ENCODE assay signal across 20 cellular contexts in the genomic region with DNA sequence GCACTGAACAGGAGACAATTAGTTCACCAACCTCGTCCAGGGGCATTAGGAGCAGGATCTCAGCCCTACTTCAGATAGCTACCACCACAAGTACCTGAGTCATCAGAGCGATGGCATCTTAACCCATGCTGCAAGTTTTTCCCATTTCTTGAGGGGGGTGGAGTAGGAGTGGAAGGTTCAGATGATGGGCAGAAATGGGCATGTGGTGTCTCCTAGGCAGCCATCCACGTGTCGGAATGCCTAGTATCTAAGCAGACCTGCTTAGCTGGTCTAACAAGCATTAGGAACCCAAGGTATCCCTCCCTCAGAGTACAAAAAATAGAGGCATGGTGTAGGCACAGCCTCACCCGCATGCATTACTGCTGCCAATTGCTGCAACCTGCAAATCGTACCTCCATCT.
"Had no signal": no experiment of that assay in that cellular context is flagged by ENCODE, and none has a peak within 500 bp of the region (broad histone marks: within the 10 kb centered on the region; RNA-seq: fewer than 3 reads in every experiment).

No MANE protein-coding gene starts in this region.

- H3K4me2 ChIP-seq: neural progenitor cell had no signal

- H2AFZ ChIP-seq: neural progenitor cell, parathyroid adenoma had no signal

- H3K27me3 ChIP-seq: gastrocnemius medialis, neural progenitor cell, right lobe of liver, upper lobe of right lung, uterus had no signal

- H3K9ac ChIP-seq: neural progenitor cell, parathyroid adenoma had no signal

- DNase-seq: effector memory CD4-positive, alpha-beta T cell; erythroblast; gastrocnemius medialis; head of caudate nucleus; mesendoderm; midbrain; naive thymus-derived CD4-positive, alpha-beta T cell; right lobe of liver; small intestine; stimulated activated CD4-positive, alpha-beta T cell treated with anti-CD3 and anti-CD28 coated beads, Interleukin-15, amount 100 ng/mL, for 24 hours; stimulated activated CD4-positive, alpha-beta T cell treated with anti-CD3 and anti-CD28 coated beads, Interleukin-2, amount 100 ng/mL, for 48 hours; stimulated activated naive B cell treated with anti-CD40 and anti-IgM and Interleukin-4, amounts not matched to agents 10 μg/mL and 1 μg/mL and 100 μg/mL, for 72 hours; upper lobe of right lung; uterus had no signal

- H3K4me3 ChIP-seq: coronary artery, gastrocnemius medialis, neural progenitor cell, right lobe of liver, thoracic aorta, tibial nerve, upper lobe of right lung, uterus had no signal

- H3K9me3 ChIP-seq: gastrocnemius medialis, right lobe of liver, thoracic aorta, tibial nerve, upper lobe of right lung, uterus had no signal

- H3K79me2 ChIP-seq: parathyroid adenoma had no signal

- H3K36me3 ChIP-seq: gastrocnemius medialis, neural progenitor cell, right lobe of liver, thoracic aorta, upper lobe of right lung, uterus had no signal

- H3K27ac ChIP-seq: coronary artery, gastrocnemius medialis, neural progenitor cell, parathyroid adenoma, right lobe of liver, thoracic aorta, tibial nerve, upper lobe of right lung, uterus had no signal

- H3K4me1 ChIP-seq: gastrocnemius medialis, neural progenitor cell, parathyroid adenoma, right lobe of liver, tibial nerve, upper lobe of right lung, uterus had no signal

- FAIRE-seq: keratinocyte, small intestine had no signal
